In the genomic region with DNA sequence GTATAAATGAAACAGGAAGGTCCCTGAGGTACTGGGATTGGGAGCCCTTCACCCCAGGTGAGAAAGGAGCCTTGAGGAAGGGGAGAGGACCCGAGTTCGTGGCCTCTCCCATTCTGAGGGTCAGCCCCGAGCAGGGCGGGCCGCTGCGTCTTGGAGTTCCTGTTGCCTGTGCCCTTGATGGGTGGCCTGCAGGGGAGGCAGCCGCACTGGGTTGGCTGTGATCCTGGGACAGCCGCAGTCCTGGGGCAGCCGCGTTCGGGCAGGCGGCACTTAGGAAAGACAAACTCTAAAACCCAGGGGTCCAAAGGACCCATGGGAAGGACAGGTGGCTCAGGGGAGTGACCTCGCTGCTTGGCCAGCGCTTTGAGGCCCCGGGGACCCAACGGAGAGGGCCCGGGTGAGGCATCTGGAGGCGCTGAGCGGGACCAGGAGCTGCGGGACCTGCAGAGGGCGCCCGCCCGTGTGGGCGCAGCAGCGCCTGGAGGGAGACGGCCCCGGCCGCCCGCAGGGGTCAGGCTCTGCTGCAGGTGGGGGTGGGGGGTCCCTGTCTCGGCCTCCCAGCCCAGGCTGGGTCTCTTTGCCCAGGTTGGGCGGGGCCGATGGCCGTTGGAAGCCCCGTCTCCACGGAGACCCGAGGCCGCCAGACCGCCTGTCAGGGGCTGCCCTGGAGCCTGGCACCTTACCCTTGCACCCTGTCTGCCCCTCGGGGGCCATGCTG, we compare ENCODE assay signal across 8 cellular contexts.
DNase-seq lines count a peak whose midpoint lies in the region; ATAC-seq, FAIRE-seq and TF ChIP-seq lines count a peak whose summit lies in the region.

No MANE protein-coding gene starts in this region.

- H3K4me3 ChIP-seq in bronchial epithelial cell (ENCODE audit: low read depth, low read length) = no peak overlapping the region

- TF ChIP-seq POLR2A in H54 (IDR thresholded peaks at IDR 0.05; ENCODE audit: low read depth, low read length) = no peak

- peaks cover 14% of the 10 kb centered on the region for H3K4me1 Mint-ChIP-seq in stimulated activated naive CD8-positive, alpha-beta T cell treated with anti-CD3 and anti-CD28 coated beads, Interleukin-15, amount 100 ng/mL, for 72 hours

- H3K9me3 Mint-ChIP-seq in stimulated activated naive CD8-positive, alpha-beta T cell treated with anti-CD3 and anti-CD28 coated beads, Interleukin-15, amount 100 ng/mL, for 72 hours = no peaks in the 10 kb centered on the region

- peaks cover 42% of the 10 kb centered on the region for H3K27me3 Mint-ChIP-seq in stimulated activated naive CD8-positive, alpha-beta T cell treated with anti-CD3 and anti-CD28 coated beads, Interleukin-15, amount 100 ng/mL, for 72 hours

- peak overlapping the region; percentile 33 to 43 for H3K27ac Mint-ChIP-seq in stimulated activated naive CD8-positive, alpha-beta T cell treated with anti-CD3 and anti-CD28 coated beads, Interleukin-15, amount 100 ng/mL, for 72 hours

- H3K4me3 Mint-ChIP-seq in stimulated activated naive CD8-positive, alpha-beta T cell treated with anti-CD3 and anti-CD28 coated beads, Interleukin-15, amount 100 ng/mL, for 72 hours = peak overlapping the region; percentile 45 to 78

- peak; percentile 10 for DNase-seq in GM04504 (ENCODE audit: low read depth)
- peak; percentile 60 for DNase-seq in RPMI8226
- DNase-seq in bronchial epithelial cell (ENCODE audit: low read depth) = no peak
- no peak for DNase-seq in left lobe of liver (ENCODE audit: low spot score)
- peak; percentile 43 to 46 for DNase-seq in stimulated activated naive CD8-positive, alpha-beta T cell treated with anti-CD3 and anti-CD28 coated beads, Interleukin-15, amount 100 ng/mL, for 72 hours
- no peak for DNase-seq in H54 (ENCODE audit: insufficient read length, low spot score)

- ATAC-seq in left lobe of liver (peak; percentile 81), HG02588 (IDR thresholded peaks at IDR 0.05; ENCODE audit: unreplicated experiment) (no peak), GM21528 (IDR thresholded peaks at IDR 0.05; ENCODE audit: low FRiP score, unreplicated experiment) (no peak)
- peak; percentile 86 for ATAC-seq in stimulated activated naive CD8-positive, alpha-beta T cell treated with anti-CD3 and anti-CD28 coated beads, Interleukin-15, amount 100 ng/mL, for 72 hours

- no peaks in the 10 kb centered on the region for H3K36me3 ChIP-seq in bronchial epithelial cell (ENCODE audit: control insufficient read depth, insufficient read depth, low read length)

- peak; percentile 86 for TF ChIP-seq CTCF in bronchial epithelial cell (IDR thresholded peaks at IDR 0.05; ENCODE audit: insufficient read depth, low read length, severe bottlenecking)

- FAIRE-seq in bronchial epithelial cell (lab: Jason Lieb, UNC) (no peak), H54 (lab: Jason Lieb, UNC) (no peak)

- peaks cover 6% of the 10 kb centered on the region for H3K27me3 ChIP-seq in bronchial epithelial cell (ENCODE audit: control insufficient read depth, insufficient read depth, low read length)

Comparison
In these comparisons a context has a peak if more than half of its experiments do, and no peak if none do; other contexts are left out.
1. DNase-seq: peak in GM04504 (single experiment), RPMI8226 (single experiment) and stimulated activated naive CD8-positive, alpha-beta T cell treated with anti-CD3 and anti-CD28 coated beads, Interleukin-15, amount 100 ng/mL, for 72 hours (2 of 2); none in bronchial epithelial cell (single experiment), left lobe of liver (single experiment) and H54 (single experiment).
2. ATAC-seq: peak in left lobe of liver (single experiment) and stimulated activated naive CD8-positive, alpha-beta T cell treated with anti-CD3 and anti-CD28 coated beads, Interleukin-15, amount 100 ng/mL, for 72 hours (single experiment); none in HG02588 (single experiment) and GM21528 (single experiment).